10 cellular contexts compared by ENCODE assay signal in the genomic region with DNA sequence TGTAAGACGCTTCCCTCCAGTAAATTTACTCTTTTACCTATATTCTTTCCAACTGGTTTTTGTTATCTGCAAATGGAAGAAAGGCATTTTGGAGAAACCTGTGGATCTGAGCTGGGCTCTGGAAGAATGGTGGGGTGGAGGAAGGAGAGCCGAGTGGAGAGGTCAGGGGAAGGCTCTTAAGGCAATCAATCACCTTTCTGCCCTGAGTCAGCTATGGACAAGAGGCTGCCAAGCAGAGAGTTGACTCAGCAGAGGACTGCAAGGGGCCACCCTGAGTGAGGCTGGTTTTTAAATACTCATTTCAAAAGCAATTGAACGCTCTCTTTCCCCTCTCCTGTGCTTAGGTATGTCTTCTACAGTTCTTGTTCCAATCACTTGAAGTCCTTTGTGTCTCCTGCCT.
DNase-seq lines count a peak whose midpoint lies in the region; ATAC-seq and TF ChIP-seq lines count a peak whose summit lies in the region.
"Had no signal": no experiment of that assay in that cellular context is flagged by ENCODE, and none has a peak within 500 bp of the region (broad histone marks: within the 10 kb centered on the region; RNA-seq: fewer than 3 reads in every experiment).

No MANE protein-coding gene starts in this region.

- H3K27ac ChIP-seq in RWPE1, result peak overlapping the region; percentile 51
- H3K27ac ChIP-seq: colonic mucosa had no signal

- POLR2A ChIA-PET in RWPE1 (lab: Yijun Ruan, JAX; ENCODE audit: low non-redundant PET), result no interaction called here

- in situ Hi-C loops in ACHN (cut with HindIII; ENCODE audit: low pct_ligation_motif_present, low pct_unique_long_range_greater_than_20kb, low sequenced_read_pairs), result no loop called here

- no peak for TF ChIP-seq CTCF in RWPE1 (conservative IDR thresholded peaks at IDR 0.05; ENCODE audit: low read depth)

- ATAC-seq in GM19463 (IDR thresholded peaks at IDR 0.05; ENCODE audit: unreplicated experiment), result peak; percentile 71
- no peak for ATAC-seq in left colon
- ATAC-seq in HG03025 (IDR thresholded peaks at IDR 0.05; ENCODE audit: low FRiP score, unreplicated experiment), result no peak

- intact Hi-C loops in left colon (cut with DNase I, micrococcal nuclease), result loop anchor here in 1 of 2 donors (10.0 kb wide), 1 partner anchor 432 kb away; no protein-coding TSS in a partner anchor

- DNase-seq in ACHN, result peak; percentile 81
- peak; percentile 59 for DNase-seq in RWPE1 (ENCODE audit: low spot score)
- DNase-seq in iPS-NIHi7 (ENCODE audit: extremely low spot score), result peak; percentile 50
- DNase-seq in hippocampal formation (lab: John Stamatoyannopoulos, UW), result no peak
- DNase-seq in NCI-H524 (lab: John Stamatoyannopoulos, UW), result no peak
- DNase-seq in left colon, result no peak
- DNase-seq: colonic mucosa; stimulated activated naive CD4-positive, alpha-beta T cell treated with Interleukin-2 at 50 U/mL for 16 hours had no signal

- CTCF ChIA-PET in RWPE1 (lab: Yijun Ruan, JAX), result no interaction called here

Comparison
In these comparisons a context has a peak if more than half of its experiments do, and no peak if none do; other contexts are left out.
1. DNase-seq: peak in ACHN (single experiment), RWPE1 (single experiment) and iPS-NIHi7 (single experiment); none in hippocampal formation (0 of 2), NCI-H524 (0 of 2) and left colon (0 of 2).